In genomic region chr5:43304520-43304919, GRCh38 we compare ENCODE assay signal across 11 cellular contexts. TPM values are rescaled to one million over a fixed set of nuclear protein-coding genes. Genes with fewer than 3 reads are reported as not detected.
DNase-seq lines count a peak whose midpoint lies in the region; ATAC-seq, FAIRE-seq and TF ChIP-seq lines count a peak whose summit lies in the region.
"Had no signal": no experiment of that assay in that cellular context is flagged by ENCODE, and none has a peak within 500 bp of the region (broad histone marks: within the 10 kb centered on the region; RNA-seq: fewer than 3 reads in every experiment).

No MANE protein-coding gene starts in this region.

- no peak for DNase-seq in SK-N-MC (ENCODE audit: low read depth, low spot score)
- no peak for DNase-seq in kidney
- no peak for DNase-seq in NCI-H1436 treated with DMSO at 0.1 percent for 48 hours (lab: John Stamatoyannopoulos, UW)
- no peak for DNase-seq in smooth muscle cell (lab: John Stamatoyannopoulos, UW; ENCODE audit: unreplicated experiment)
- no peak for DNase-seq in NCI-H2196 treated with DMSO at 0.1 percent for 48 hours (lab: John Stamatoyannopoulos, UW; ENCODE audit: unreplicated experiment)
- DNase-seq: left lung, SIG-M5, upper lobe of left lung had no signal

- H3K9me3 ChIP-seq in SK-N-MC (ENCODE audit: low read depth, low read length) (no peaks in the 10 kb centered on the region), kidney (ENCODE audit: control insufficient read depth in 1 of 2, low read length in 2 of 2) (no peaks in the 10 kb centered on the region), smooth muscle cell (replicated peaks; ENCODE audit: low read depth) (no peaks in the 10 kb centered on the region)
- H3K9me3 ChIP-seq: left lung, upper lobe of left lung had no signal

- no peak overlapping the region for H2AFZ ChIP-seq in smooth muscle cell (ENCODE audit: low read depth)
- H2AFZ ChIP-seq: parathyroid adenoma had no signal

- peaks cover 100% of the 10 kb centered on the region for H4K20me1 ChIP-seq in smooth muscle cell (ENCODE audit: low read depth)

- peak; percentile 37 for FAIRE-seq in kidney (lab: Jason Lieb, UNC)

- intact Hi-C loops in kidney (cut with DNase I), result no loop called here

- H3K4me2 ChIP-seq in smooth muscle cell, result no peak overlapping the region

- no peaks in the 10 kb centered on the region for H3K27me3 ChIP-seq in smooth muscle cell (ENCODE audit: low read depth)
- H3K27me3 ChIP-seq: left lung, upper lobe of left lung had no signal

- peak; percentile 64 for ATAC-seq in GM18511 (IDR thresholded peaks at IDR 0.05; ENCODE audit: unreplicated experiment)
- ATAC-seq in GM21825 (IDR thresholded peaks at IDR 0.05; ENCODE audit: unreplicated experiment), result peak; percentile 45
- ATAC-seq: left lung had no signal

- H3K27ac ChIP-seq in SK-N-MC (peak overlapping the region; percentile 3; the same call in 1 of the 2 replicates), kidney (ENCODE audit: low read depth in 2 of 2, low read length in 2 of 2) (no peak overlapping the region), smooth muscle cell (ENCODE audit: low read depth) (no peak overlapping the region)
- H3K27ac ChIP-seq: left lung, parathyroid adenoma, upper lobe of left lung had no signal

- H3K4me3 ChIP-seq in SK-N-MC, result no peak overlapping the region
- no peak overlapping the region for H3K4me3 ChIP-seq in kidney (ENCODE audit: low read length in 2 of 2)
- no peak overlapping the region for H3K4me3 ChIP-seq in smooth muscle cell
- H3K4me3 ChIP-seq: left lung, upper lobe of left lung had no signal

- 86% methylated on average over 1 of the region's 1 CpG for WGBS in smooth muscle cell (ENCODE audit: low lambda C conversion rate)

- H3F3A ChIP-seq in smooth muscle cell (ENCODE audit: low read depth), result peaks cover 8% of the 10 kb centered on the region

- peaks cover 83% of the 10 kb centered on the region for H3K36me3 ChIP-seq in SK-N-MC (ENCODE audit: insufficient read depth, low read length)
- no peaks in the 10 kb centered on the region for H3K36me3 ChIP-seq in kidney (ENCODE audit: control insufficient read depth in 1 of 2, insufficient read depth in 2 of 2, low read length in 2 of 2)
- no peaks in the 10 kb centered on the region for H3K36me3 ChIP-seq in smooth muscle cell (ENCODE audit: low read depth)

- H3K4me1 ChIP-seq in kidney (ENCODE audit: control insufficient read depth in 1 of 2, insufficient read depth in 1 of 2, low read depth in 1 of 2, low read length in 2 of 2), result peaks cover 2 to 8% of the 10 kb centered on the region in 2 donors
- H3K4me1 ChIP-seq in smooth muscle cell (ENCODE audit: low read depth), result peaks cover 27% of the 10 kb centered on the region

- TF ChIP-seq CTCF in kidney (IDR thresholded peaks at IDR 0.05; ENCODE audit: borderline replicate concordance, extremely low read depth, insufficient read depth), result no peak
- no peak for TF ChIP-seq CTCF in smooth muscle cell (IDR thresholded peaks at IDR 0.05; ENCODE audit: borderline replicate concordance, insufficient read depth, poor library complexity, severe bottlenecking)

- H3K79me2 ChIP-seq in smooth muscle cell (ENCODE audit: low read depth), result peaks cover 99% of the 10 kb centered on the region

- H3K9ac ChIP-seq in SK-N-MC (ENCODE audit: insufficient read length) (no peak overlapping the region), kidney (ENCODE audit: low read length in 2 of 2) (no peak overlapping the region), smooth muscle cell (ENCODE audit: low read depth) (no peak overlapping the region)
- H3K9ac ChIP-seq: parathyroid adenoma had no signal

RNA-seq across cellular contexts. Expression of gene HMGCS1, which starts 8.7 kb away (rescaled TPM):
- 55.1 TPM for total RNA-seq in kidney
- 30.9 TPM for polyA plus RNA-seq in kidney (ENCODE audit: insufficient read depth, low read depth, low replicate concordance)
- total RNA-seq in smooth muscle cell, result 94.0 and 147 TPM in 2 replicates
- 40.0 and 51.8 TPM in 2 replicates for polyA plus RNA-seq in smooth muscle cell
